Comparison of ENCODE assay signal across 1 cellular context in genomic region chr19:5498817-5499535, GRCh38.
TF ChIP-seq lines count a peak whose summit lies in the region.

No MANE protein-coding gene starts in this region.

TF ChIP-seq in GM23338, 12 proteins besides CTCF, POLR2A, EP300 and RAD21 (continued from another document):
- TF ChIP-seq ZNF462 (CRISPR knock-in tag; IDR thresholded peaks at IDR 0.05) (0 out of 2 replicates have a peak, but pooled peaks have one; percentile 32), POLR2AphosphoS5 (IDR thresholded peaks at IDR 0.05; ENCODE audit: low read depth) (peak; percentile 53), STAT1 (IDR thresholded peaks at IDR 0.05; ENCODE audit: unreplicated experiment) (no peak), JUNB (IDR thresholded peaks at IDR 0.05; ENCODE audit: unreplicated experiment) (no peak), ZNF331 (CRISPR knock-in tag; IDR thresholded peaks at IDR 0.05; ENCODE audit: low read depth) (no peak), REST (IDR thresholded peaks at IDR 0.05; ENCODE audit: unreplicated experiment) (no peak), ETS1 (IDR thresholded peaks at IDR 0.05) (no peak), EZH2 (IDR thresholded peaks at IDR 0.05; ENCODE audit: low read depth, unreplicated experiment) (no peak), ZNF114 (CRISPR knock-in tag; IDR thresholded peaks at IDR 0.05) (no peak), CREB1 (CRISPR knock-in tag; IDR thresholded peaks at IDR 0.05; ENCODE audit: low read depth) (peak; percentile 58)
